ENCODE assay signal across 1 cellular context in genomic region chr4:80161413-80162058, GRCh38.
TF ChIP-seq lines count a peak whose summit lies in the region.

No MANE protein-coding gene starts in this region.

TF ChIP-seq in K562, 482 proteins besides CTCF, POLR2A, EP300 and RAD21 (continued from another document):
- TF ChIP-seq THAP7 (CRISPR knock-in tag; IDR thresholded peaks at IDR 0.05): no peak
- TF ChIP-seq ELF4 (CRISPR knock-in tag; IDR thresholded peaks at IDR 0.05): no peak
- TF ChIP-seq SMAD4 (CRISPR knock-in tag; conservative IDR thresholded peaks at IDR 0.05): peak; percentile 4; the same call in 1 of the 2 replicates
- TF ChIP-seq KAT2B (IDR thresholded peaks at IDR 0.05; ENCODE audit: low read depth, low read length): no peak
- no peak for TF ChIP-seq IRF2 (CRISPR knock-in tag; IDR thresholded peaks at IDR 0.05)
- no peak for TF ChIP-seq TAF1 (IDR thresholded peaks at IDR 0.05; ENCODE audit: control insufficient read depth, extremely low read depth, insufficient read depth, low read length, severe bottlenecking)
- peak; percentile 80 for TF ChIP-seq PRDM10 (IDR thresholded peaks at IDR 0.05; ENCODE audit: partially characterized antibody)
- no peak for TF ChIP-seq SRSF9 (IDR thresholded peaks at IDR 0.05; ENCODE audit: borderline replicate concordance, low read depth, low read length)
- peak; percentile 47; the same call in 1 of the 2 replicates for TF ChIP-seq NFIC (IDR thresholded peaks at IDR 0.05)
- no peak for TF ChIP-seq PRMT5 (CRISPR knock-in tag; IDR thresholded peaks at IDR 0.05)
- TF ChIP-seq CHD7 (IDR thresholded peaks at IDR 0.05; ENCODE audit: low read depth, low read length): no peak
- no peak for TF ChIP-seq SFPQ (IDR thresholded peaks at IDR 0.05; ENCODE audit: low read depth, low read length)
- TF ChIP-seq LEF1 (IDR thresholded peaks at IDR 0.05): no peak
- TF ChIP-seq MTF1 (CRISPR knock-in tag; IDR thresholded peaks at IDR 0.05; ENCODE audit: borderline replicate concordance): no peak
- TF ChIP-seq CTCFL (IDR thresholded peaks at IDR 0.05; ENCODE audit: borderline replicate concordance, insufficient read depth, low read depth, low read length, poor library complexity, severe bottlenecking): no peak
- no peak; the same call in 1 of the 2 replicates for TF ChIP-seq SMARCE1 (IDR thresholded peaks at IDR 0.05)
- no peak for TF ChIP-seq BHLHE40 (IDR thresholded peaks at IDR 0.05; ENCODE audit: low read length)
- peak; percentile 47; the same call in 1 of the 2 replicates for TF ChIP-seq ELF1 (tag; IDR thresholded peaks at IDR 0.05)
- TF ChIP-seq ZNF511 (CRISPR knock-in tag; IDR thresholded peaks at IDR 0.05): no peak
- TF ChIP-seq TEAD4 (IDR thresholded peaks at IDR 0.05; ENCODE audit: low read length): peak; percentile 82
- no peak for TF ChIP-seq TEAD4 (CRISPR knock-in tag; IDR thresholded peaks at IDR 0.05; ENCODE audit: borderline replicate concordance)
- TF ChIP-seq POLR2AphosphoS5 (IDR thresholded peaks at IDR 0.05; ENCODE audit: control insufficient read depth, insufficient read depth, low read depth, low read length): peak; percentile 52; the same call in 1 of the 2 replicates
- TF ChIP-seq GATA2 (CRISPR knock-in tag; IDR thresholded peaks at IDR 0.05): peak; percentile 43; the same call in 1 of the 2 replicates
- no peak for TF ChIP-seq E2F1 (CRISPR knock-in tag; IDR thresholded peaks at IDR 0.05)
- no peak for TF ChIP-seq HEY1 (CRISPR knock-in tag; IDR thresholded peaks at IDR 0.05; ENCODE audit: borderline replicate concordance)
- TF ChIP-seq CSDE1 (IDR thresholded peaks at IDR 0.05): no peak
- TF ChIP-seq ID3 (CRISPR knock-in tag; IDR thresholded peaks at IDR 0.05): no peak
- 0 out of 2 replicates have a peak, but pooled peaks have one; percentile 43 for TF ChIP-seq ID3 (tag; IDR thresholded peaks at IDR 0.05)
- no peak for TF ChIP-seq CCAR2 (IDR thresholded peaks at IDR 0.05; ENCODE audit: low read depth, low read length)
- no peak for TF ChIP-seq ZNF384 (IDR thresholded peaks at IDR 0.05; ENCODE audit: low read depth, low read length)
- no peak for TF ChIP-seq TCFL5 (CRISPR knock-in tag; conservative IDR thresholded peaks at IDR 0.05)
- TF ChIP-seq CREM (IDR thresholded peaks at IDR 0.05; ENCODE audit: low read depth): peak; percentile 19; the same call in 1 of the 2 replicates
- 0 out of 2 replicates have a peak, but pooled peaks have one; percentile 23 for TF ChIP-seq EP400 (IDR thresholded peaks at IDR 0.05)
- TF ChIP-seq SAFB2 (IDR thresholded peaks at IDR 0.05; ENCODE audit: borderline replicate concordance, low read depth, low read length, severe bottlenecking): no peak
- no peak for TF ChIP-seq JUN (IDR thresholded peaks at IDR 0.05; ENCODE audit: borderline replicate concordance, low read depth, low read length)
- TF ChIP-seq JUN (CRISPR knock-in tag; IDR thresholded peaks at IDR 0.05; ENCODE audit: borderline replicate concordance): no peak
- TF ChIP-seq ZNF217 (CRISPR knock-in tag; IDR thresholded peaks at IDR 0.05): no peak
- TF ChIP-seq BCOR (IDR thresholded peaks at IDR 0.05): peak; percentile 40; the same call in 1 of the 2 replicates
- peak; percentile 78 for TF ChIP-seq ETV5 (CRISPR knock-in tag; IDR thresholded peaks at IDR 0.05; ENCODE audit: low read depth)
- peak; percentile 87 for TF ChIP-seq TCF3 (CRISPR knock-in tag; IDR thresholded peaks at IDR 0.05)
